In the genomic region with DNA sequence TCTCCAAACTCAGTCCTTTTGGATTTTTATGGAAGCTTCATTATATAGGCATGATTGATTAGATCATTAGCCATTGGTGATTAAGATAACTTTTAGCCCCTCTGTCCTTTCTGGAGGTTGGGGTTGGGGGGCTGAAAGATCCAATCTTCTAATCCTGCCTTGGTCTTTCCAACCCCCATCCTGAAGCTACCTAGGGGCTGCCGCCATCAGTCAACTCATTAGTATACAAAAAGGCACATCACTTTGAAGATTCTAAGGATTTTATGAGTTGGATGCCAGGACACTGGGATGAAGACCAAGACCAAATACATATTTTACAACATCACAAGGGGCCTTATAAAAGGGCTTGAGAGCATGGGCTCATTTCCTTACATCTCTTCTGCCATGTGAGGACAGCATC, we compare ENCODE assay signal across 9 cellular contexts. TPM values are rescaled to one million over a fixed set of nuclear protein-coding genes. Genes with fewer than 3 reads are reported as not detected.
"Had no signal": no experiment of that assay in that cellular context is flagged by ENCODE, and none has a peak within 500 bp of the region (broad histone marks: within the 10 kb centered on the region; RNA-seq: fewer than 3 reads in every experiment).

No MANE protein-coding gene starts in this region.

- ATAC-seq: GM23338, HCT116 had no signal

- H3K36me3 ChIP-seq: HAP-1 had no signal

- H3K4me3 ChIP-seq: GM23248, GM23338, HAP-1 had no signal

- H3K27ac ChIP-seq: GM23248 had no signal

- DNase-seq: GM23248, GOT3, H7, H9, HCEC 1CT, HFFc6 had no signal

- H3K4me1 ChIP-seq: HAP-1 had no signal

RNA-seq across cellular contexts. Expression of a gene that starts 47.5 kb away (rescaled TPM):
- total RNA-seq: GM23248, HFFc6 had no signal
